Comparison of ENCODE assay signal across 9 cellular contexts in the genomic region with DNA sequence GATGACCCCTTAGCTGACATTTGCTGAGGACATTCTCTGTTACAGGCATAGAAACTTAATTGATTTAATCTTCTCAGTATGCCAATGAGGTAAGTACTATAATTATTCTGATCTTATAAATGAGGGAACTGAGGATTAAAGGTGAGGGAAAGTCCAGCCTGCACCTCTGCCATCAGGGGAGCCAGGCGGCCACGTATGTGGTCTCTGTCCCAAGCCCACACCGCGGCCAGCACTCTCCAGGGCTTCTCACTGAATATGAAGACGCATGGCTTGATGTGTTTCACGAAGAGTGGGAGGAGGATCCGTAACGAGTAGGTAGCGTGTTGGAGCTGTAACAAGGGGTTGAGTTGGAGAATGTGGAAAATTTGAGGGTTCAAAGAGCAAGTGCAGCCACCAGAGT.
"Had no signal": no experiment of that assay in that cellular context is flagged by ENCODE, and none has a peak within 500 bp of the region (broad histone marks: within the 10 kb centered on the region; RNA-seq: fewer than 3 reads in every experiment).

No MANE protein-coding gene starts in this region.

- H2AFZ ChIP-seq: GM23248 had no signal

- ATAC-seq: HCT116, HepG2 had no signal

- H3K9me3 ChIP-seq: HAP-1 had no signal

- H3K27ac ChIP-seq: GM23248, HL-60 had no signal

- H3K4me3 ChIP-seq: GM23248, HAP-1 had no signal

- H3K4me1 ChIP-seq: HAP-1 had no signal

- H3K36me3 ChIP-seq: HAP-1 had no signal

- H3K27ac Mint-ChIP-seq: HFFc6, IgD-negative memory B cell had no signal

- H3K4me1 Mint-ChIP-seq: IgD-negative memory B cell had no signal

- H3K4me3 Mint-ChIP-seq: HFFc6, IgD-negative memory B cell had no signal

- H3K9ac ChIP-seq: GM23248 had no signal

- DNase-seq: GM23248, GOT3, H7, HFFc6 had no signal
